In genomic region chr9:22331533-22331932, GRCh38 we compare ENCODE assay signal across 33 cellular contexts.
"Had no signal": no experiment of that assay in that cellular context is flagged by ENCODE, and none has a peak within 500 bp of the region (broad histone marks: within the 10 kb centered on the region; RNA-seq: fewer than 3 reads in every experiment).

No MANE protein-coding gene starts in this region.

- H3K4me1 Mint-ChIP-seq: activated B cell treated with CpG ODN at 0.5 μM for 24 hours; activated CD4-positive, alpha-beta T cell treated with anti-CD3 and anti-CD28 coated beads, Interleukin-2, amount 10 ng/mL, durations not matched to agents 24 days and 14 days; activated CD8-positive, alpha-beta memory T cell treated with anti-CD3 and anti-CD28 coated beads, Interleukin-2, amount 10 ng/mL, durations not matched to agents 7 days and 5 days; activated naive CD8-positive, alpha-beta T cell treated with anti-CD3 and anti-CD28 coated beads for 36 hours; activated T-helper 17 cell treated with anti-CD3 and anti-CD28 coated beads, Interleukin-2, amount 50 U/mL, for 72 hours had no signal

- H3K36me3 Mint-ChIP-seq: activated CD4-positive, alpha-beta memory T cell treated with anti-CD3 and anti-CD28 coated beads for 36 hours; activated CD8-positive, alpha-beta memory T cell treated with anti-CD3 and anti-CD28 coated beads, Interleukin-2, amount 10 ng/mL, durations not matched to agents 7 days and 5 days; activated naive CD4-positive, alpha-beta T cell treated with anti-CD3 and anti-CD28 coated beads, Interleukin-2, amount 50 U/mL, for 72 hours; activated naive CD8-positive, alpha-beta T cell treated with anti-CD3 and anti-CD28 coated beads for 36 hours had no signal

- H3K9me3 Mint-ChIP-seq: activated CD8-positive, alpha-beta T cell treated with anti-CD3 and anti-CD28 coated beads for 36 hours; activated naive CD4-positive, alpha-beta T cell treated with anti-CD3 and anti-CD28 coated beads, Interleukin-2, amount 50 U/mL, for 72 hours; activated T-cell treated with anti-CD3 and anti-CD28 coated beads, Interleukin-2, amount 50 U/mL, for 72 hours; activated T-helper 1 cell treated with anti-CD3 and anti-CD28 coated beads, Interleukin-12 subunit alpha, Interleukin-12 subunit beta, Interleukin-2, Interleukin-4 antibody, amounts not matched to agents 30 ng/mL and 10 ng/mL and 1 ng/mL, durations not matched to agents 14 hours and 24 hours and 36 hours; activated T-helper 17 cell treated with anti-CD3 and anti-CD28 coated beads, Interleukin-2, amount 50 U/mL, for 72 hours; T-helper 1 cell treated with Interleukin-12 subunit alpha and Interleukin-12 subunit beta and Interleukin-4 antibody, amounts not matched to agents 30 μg/mL and 1 μg/mL, for 36 hours; T-helper 2 cell treated with Interferon-gamma antibody and Interleukin-4, amounts not matched to agents 5 μg/mL and 100 μg/mL, for 36 hours had no signal

- DNase-seq: activated B cell treated with CpG ODN at 0.5 μM for 24 hours; activated CD4-positive, alpha-beta memory T cell treated with anti-CD3 and anti-CD28 coated beads for 36 hours; activated CD4-positive, alpha-beta T cell treated with anti-CD3 and anti-CD28 coated beads for 4 hours; activated CD4-positive, alpha-beta T cell treated with anti-CD3 and anti-CD28 coated beads, Interleukin-2, amount 10 ng/mL, durations not matched to agents 24 days and 14 days; activated CD4-positive, alpha-beta T cell treated with anti-CD3 and anti-CD28 coated beads, Interleukin-2, amount 50 U/mL, for 1 hour; activated CD4-positive, alpha-beta T cell treated with anti-CD3 and anti-CD28 coated beads, Interleukin-2, amount 50 U/mL, for 4 hours; activated CD4-positive, CD25-positive, alpha-beta regulatory T cell treated with anti-CD3 and anti-CD28 coated beads, Interleukin-2, amount 50 U/mL, for 72 hours; activated CD8-positive, alpha-beta memory T cell treated with anti-CD3 and anti-CD28 coated beads for 24 hours; activated CD8-positive, alpha-beta memory T cell treated with anti-CD3 and anti-CD28 coated beads, Interleukin-2, amount 10 ng/mL, durations not matched to agents 7 days and 5 days; activated CD8-positive, alpha-beta memory T cell treated with anti-CD3 and anti-CD28 coated beads, Interleukin-2, amount 50 U/mL, for 48 hours; activated CD8-positive, alpha-beta T cell treated with anti-CD3 and anti-CD28 coated beads for 36 hours; activated effector memory CD4-positive, alpha-beta T cell treated with anti-CD3 and anti-CD28 coated beads, Interleukin-2, amount 50 U/mL, for 16 hours; activated gamma-delta T cell treated with Interleukin-2 at 50 U/mL for 16 hours; activated naive CD4-positive, alpha-beta T cell; activated naive CD4-positive, alpha-beta T cell treated with anti-CD3 and anti-CD28 coated beads for 36 hours; activated naive CD4-positive, alpha-beta T cell treated with anti-CD3 and anti-CD28 coated beads, Interleukin-2, amount 50 U/mL, for 16 hours; activated naive CD8-positive, alpha-beta T cell treated with anti-CD3 and anti-CD28 coated beads for 36 hours; activated T-cell treated with anti-CD3 and anti-CD28 coated beads, Interleukin-2, amount 50 U/mL, for 24 hours; activated T-cell treated with anti-CD3 and anti-CD28 coated beads, Interleukin-2, amount 50 U/mL, for 72 hours; adrenal gland; amniotic stem cell; aorta; body of pancreas; brain microvascular endothelial cell; central memory CD4-positive, alpha-beta T cell; T-helper 1 cell; T-helper 2 cell; T-helper 9 cell had no signal

- H3K27ac Mint-ChIP-seq: activated B cell treated with CpG ODN at 0.5 μM for 24 hours; activated CD4-positive, alpha-beta memory T cell treated with anti-CD3 and anti-CD28 coated beads for 36 hours; activated CD4-positive, alpha-beta T cell treated with anti-CD3 and anti-CD28 coated beads, Interleukin-2, amount 10 ng/mL, durations not matched to agents 24 days and 14 days; activated CD8-positive, alpha-beta memory T cell treated with anti-CD3 and anti-CD28 coated beads, Interleukin-2, amount 10 ng/mL, durations not matched to agents 7 days and 5 days; activated CD8-positive, alpha-beta T cell treated with anti-CD3 and anti-CD28 coated beads for 36 hours; activated naive CD4-positive, alpha-beta T cell treated with anti-CD3 and anti-CD28 coated beads for 36 hours; activated naive CD4-positive, alpha-beta T cell treated with anti-CD3 and anti-CD28 coated beads, Interleukin-2, amount 50 U/mL, for 72 hours; activated naive CD8-positive, alpha-beta T cell treated with anti-CD3 and anti-CD28 coated beads for 36 hours; activated T-cell treated with anti-CD3 and anti-CD28 coated beads, Interleukin-2, amount 50 U/mL, for 24 hours; activated T-cell treated with anti-CD3 and anti-CD28 coated beads, Interleukin-2, amount 50 U/mL, for 72 hours; activated T-helper 1 cell treated with anti-CD3 and anti-CD28 coated beads, Interleukin-12 subunit alpha, Interleukin-12 subunit beta, Interleukin-2, Interleukin-4 antibody, amounts not matched to agents 30 ng/mL and 10 ng/mL and 1 ng/mL, durations not matched to agents 14 hours and 24 hours and 36 hours; activated T-helper 17 cell treated with anti-CD3 and anti-CD28 coated beads, Interleukin-2, amount 50 U/mL, for 72 hours; T-helper 1 cell treated with Interleukin-12 subunit alpha and Interleukin-12 subunit beta and Interleukin-4 antibody, amounts not matched to agents 30 μg/mL and 1 μg/mL, for 36 hours; T-helper 2 cell treated with Interferon-gamma antibody and Interleukin-4, amounts not matched to agents 5 μg/mL and 100 μg/mL, for 36 hours had no signal

- H3K4me3 Mint-ChIP-seq: activated B cell treated with CpG ODN at 0.5 μM for 24 hours; activated CD4-positive, alpha-beta memory T cell treated with anti-CD3 and anti-CD28 coated beads for 36 hours; activated CD4-positive, alpha-beta T cell treated with anti-CD3 and anti-CD28 coated beads, Interleukin-2, amount 10 ng/mL, durations not matched to agents 24 days and 14 days; activated CD8-positive, alpha-beta memory T cell treated with anti-CD3 and anti-CD28 coated beads, Interleukin-2, amount 10 ng/mL, durations not matched to agents 7 days and 5 days; activated CD8-positive, alpha-beta T cell treated with anti-CD3 and anti-CD28 coated beads for 36 hours; activated naive CD4-positive, alpha-beta T cell treated with anti-CD3 and anti-CD28 coated beads for 36 hours; activated naive CD8-positive, alpha-beta T cell treated with anti-CD3 and anti-CD28 coated beads for 36 hours; activated T-cell treated with anti-CD3 and anti-CD28 coated beads, Interleukin-2, amount 50 U/mL, for 24 hours; activated T-cell treated with anti-CD3 and anti-CD28 coated beads, Interleukin-2, amount 50 U/mL, for 72 hours; activated T-helper 1 cell treated with anti-CD3 and anti-CD28 coated beads, Interleukin-12 subunit alpha, Interleukin-12 subunit beta, Interleukin-2, Interleukin-4 antibody, amounts not matched to agents 30 ng/mL and 10 ng/mL and 1 ng/mL, durations not matched to agents 14 hours and 24 hours and 36 hours; activated T-helper 17 cell treated with anti-CD3 and anti-CD28 coated beads, Interleukin-2, amount 50 U/mL, for 72 hours; T-helper 1 cell treated with Interleukin-12 subunit alpha and Interleukin-12 subunit beta and Interleukin-4 antibody, amounts not matched to agents 30 μg/mL and 1 μg/mL, for 36 hours; T-helper 2 cell treated with Interferon-gamma antibody and Interleukin-4, amounts not matched to agents 5 μg/mL and 100 μg/mL, for 36 hours had no signal

- H3K27me3 Mint-ChIP-seq: activated B cell treated with CpG ODN at 0.5 μM for 24 hours; activated CD4-positive, alpha-beta memory T cell treated with anti-CD3 and anti-CD28 coated beads for 36 hours; activated CD4-positive, alpha-beta T cell treated with anti-CD3 and anti-CD28 coated beads, Interleukin-2, amount 10 ng/mL, durations not matched to agents 24 days and 14 days; activated CD8-positive, alpha-beta memory T cell treated with anti-CD3 and anti-CD28 coated beads, Interleukin-2, amount 10 ng/mL, durations not matched to agents 7 days and 5 days; activated CD8-positive, alpha-beta T cell treated with anti-CD3 and anti-CD28 coated beads for 36 hours; activated naive CD8-positive, alpha-beta T cell treated with anti-CD3 and anti-CD28 coated beads for 36 hours; activated T-cell treated with anti-CD3 and anti-CD28 coated beads, Interleukin-2, amount 50 U/mL, for 24 hours; activated T-helper 17 cell treated with anti-CD3 and anti-CD28 coated beads, Interleukin-2, amount 50 U/mL, for 72 hours had no signal

- ATAC-seq: activated CD8-positive, alpha-beta memory T cell treated with anti-CD3 and anti-CD28 coated beads, Interleukin-2, amount 10 ng/mL, durations not matched to agents 7 days and 5 days; activated CD8-positive, alpha-beta T cell treated with anti-CD3 and anti-CD28 coated beads for 36 hours; activated naive CD4-positive, alpha-beta T cell treated with anti-CD3 and anti-CD28 coated beads, Interleukin-2, amount 50 U/mL, for 72 hours; activated T-cell treated with anti-CD3 and anti-CD28 coated beads, Interleukin-2, amount 50 U/mL, for 72 hours; activated T-helper 17 cell treated with anti-CD3 and anti-CD28 coated beads, Interleukin-2, amount 50 U/mL, for 72 hours; body of pancreas had no signal
